8 cellular contexts compared by ENCODE assay signal in the genomic region with DNA sequence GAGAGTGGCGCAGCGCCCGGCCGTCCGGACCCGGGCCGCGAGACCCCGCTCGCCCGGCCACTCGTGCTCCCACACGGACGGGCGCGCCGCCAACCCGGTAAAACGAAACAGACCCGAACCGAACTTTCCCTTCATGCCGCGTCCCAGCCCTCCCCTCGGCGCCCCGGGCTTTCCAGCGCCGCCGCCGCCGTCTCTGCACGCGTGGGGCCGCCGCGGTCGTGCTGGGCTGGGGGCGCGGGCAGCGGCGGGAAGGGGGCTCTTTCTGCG. TPM values are rescaled to one million over a fixed set of nuclear protein-coding genes. Genes with fewer than 3 reads are reported as not detected.
DNase-seq lines count a peak whose midpoint lies in the region; ATAC-seq, FAIRE-seq and TF ChIP-seq lines count a peak whose summit lies in the region.

No MANE protein-coding gene starts in this region.

- intact Hi-C loops in pancreas (cut with DNase I): loop anchor here in 1 of 3 donors (10.0 kb wide), 1 partner anchor 63 kb away; no protein-coding TSS in a partner anchor

- H3K36me3 ChIP-seq in KOPT-K1 (ENCODE audit: insufficient read depth, low read length) (no peaks in the 10 kb centered on the region), esophagus (ENCODE audit: control insufficient read depth in 2 of 2, insufficient read depth in 2 of 2, low read length in 1 of 2) (no peaks in the 10 kb centered on the region), pancreas (no peaks in the 10 kb centered on the region)

- no peaks in the 10 kb centered on the region for H3K27me3 ChIP-seq in esophagus (ENCODE audit: control insufficient read depth in 1 of 2, insufficient read depth in 2 of 2, low read length in 2 of 2)
- no peaks in the 10 kb centered on the region for H3K27me3 ChIP-seq in pancreas

- H3K4me3 ChIP-seq in GM12875 (ENCODE audit: low read depth, low read length) (peak overlapping the region; percentile 93), esophagus (ENCODE audit: low read depth in 1 of 2, low read length in 2 of 2) (peak overlapping the region; percentile 66 to 82), pancreas (peak overlapping the region; percentile 72 to 98 (median 87))

- H3K27ac ChIP-seq in KOPT-K1 (ENCODE audit: low read depth, low read length, poor library complexity, severe bottlenecking) (peak overlapping the region; percentile 73), esophagus (ENCODE audit: low read depth in 2 of 2, low read length in 1 of 2) (peak overlapping the region; percentile 91 to 96), pancreas (peak overlapping the region; percentile 97 to 99 (median 98))

- no peak for FAIRE-seq in pancreas (lab: Jason Lieb, UNC)

- H3K4me1 ChIP-seq in esophagus (ENCODE audit: control insufficient read depth in 2 of 2, insufficient read depth in 2 of 2, low read length in 1 of 2): no peaks in the 10 kb centered on the region
- peaks cover 9 to 30% (median 21%) of the 10 kb centered on the region in 3 donors for H3K4me1 ChIP-seq in pancreas

- whole genome bisulfite sequencing in esophagus, 2 donors: 1 to 3% methylated on average over 12 to 42 of the region's 42 CpGs
- 0 to 1% methylated on average over 15 to 42 of the region's 42 CpGs for WGBS in pancreas, 2 donors

- in situ Hi-C loops in G401 (cut with HindIII; ENCODE audit: low sequenced_read_pairs): no loop called here

- H3K9me3 ChIP-seq in KOPT-K1 (ENCODE audit: insufficient read depth, low read length, poor library complexity, severe bottlenecking) (no peaks in the 10 kb centered on the region), esophagus (ENCODE audit: control insufficient read depth in 2 of 2, insufficient read depth in 1 of 2, low read depth in 1 of 2, low read length in 1 of 2) (no peaks in the 10 kb centered on the region), pancreas (no peaks in the 10 kb centered on the region)

- no peak for DNase-seq in pancreas
- no peak for DNase-seq in G401 (ENCODE audit: low spot score)
- no peak for DNase-seq in DMS53 treated with DMSO at 0.1 percent for 48 hours (lab: John Stamatoyannopoulos, UW; ENCODE audit: unreplicated experiment)

- TF ChIP-seq CTCF in GM12875 (IDR thresholded peaks at IDR 0.05; ENCODE audit: borderline replicate concordance, insufficient read depth, low read depth, low read length) (no peak), pancreas (IDR thresholded peaks at IDR 0.05) (no peak)

- ATAC-seq in pancreas: peak in 2 of 4 donors; percentile 32 to 39
- ATAC-seq in GM18873 (IDR thresholded peaks at IDR 0.05; ENCODE audit: low FRiP score, unreplicated experiment): no peak
- no peak for ATAC-seq in HG03280 (IDR thresholded peaks at IDR 0.05; ENCODE audit: unreplicated experiment)

RNA-seq across cellular contexts. Expression of gene SMAD1, which starts 0.2 kb away (rescaled TPM):
- polyA plus RNA-seq in esophagus (1 to 10 TPM; 2.3 to 9.8 TPM), pancreas (1 to 10 TPM; 2.6 to 4.6 TPM)
- 10 to 100 TPM; 11.4 to 19.3 (median 16.6) TPM for total RNA-seq in pancreas
- total RNA-seq in G401 (2014; rRNA removed; shearing (Covaris generic)): 1.4 and 3.9 TPM in 2 replicates
